ENCODE assay signal across 11 cellular contexts in genomic region chr11:33732176-33732575, GRCh38. TPM values are rescaled to one million over a fixed set of nuclear protein-coding genes. Genes with fewer than 3 reads are reported as not detected.
DNase-seq lines count a peak whose midpoint lies in the region; ATAC-seq and TF ChIP-seq lines count a peak whose summit lies in the region.
"Had no signal": no experiment of that assay in that cellular context is flagged by ENCODE, and none has a peak within 500 bp of the region (broad histone marks: within the 10 kb centered on the region; RNA-seq: fewer than 3 reads in every experiment).

No MANE protein-coding gene starts in this region.

- TF ChIP-seq POLR2A in heart left ventricle (IDR thresholded peaks at IDR 0.05) (no peak), esophagus squamous epithelium (IDR thresholded peaks at IDR 0.05) (no peak), suprapubic skin (IDR thresholded peaks at IDR 0.05) (no peak)

- no peak for TF ChIP-seq EP300 in suprapubic skin (IDR thresholded peaks at IDR 0.05)

- WGBS in heart left ventricle, 4 donors: 69 to 81% (median 75%) methylated on average over 4 of the region's 4 CpGs
- WGBS in esophagus squamous epithelium, 2 donors: 72 to 89% methylated on average over 4 of the region's 4 CpGs
- 82% methylated on average over 4 of the region's 4 CpGs for WGBS in suprapubic skin

- H3K27me3 ChIP-seq in heart left ventricle (no peaks in the 10 kb centered on the region), PC-9 (ENCODE audit: insufficient read depth, low read depth) (no peaks in the 10 kb centered on the region), esophagus squamous epithelium (no peaks in the 10 kb centered on the region), suprapubic skin (no peaks in the 10 kb centered on the region)

- POLR2A ChIA-PET in PC-9 (lab: Charles Lee; ENCODE audit: unreplicated experiment): no interaction called here

- CTCF ChIA-PET in PC-9 (lab: Charles Lee): no interaction called here

- H3K9me3 ChIP-seq in heart left ventricle (no peaks in the 10 kb centered on the region), PC-9 (ENCODE audit: insufficient read depth, low read depth) (no peaks in the 10 kb centered on the region), esophagus squamous epithelium (no peaks in the 10 kb centered on the region), suprapubic skin (no peaks in the 10 kb centered on the region)

- intact Hi-C loops in heart left ventricle (cut with DNase I) (no loop called here), cardiac septum (cut with DNase I) (no loop called here), PC-9 (cut with micrococcal nuclease; ENCODE audit: unreplicated experiment) (loop anchor here (10.0 kb wide), 1 partner anchor 477 kb away; the partner anchor contains the start of gene HIPK3), esophagus squamous epithelium (cut with DNase I) (no loop called here)

- no peak overlapping the region for H2AFZ ChIP-seq in PC-9

- DNase-seq in heart left ventricle (no peak), cardiac septum (ENCODE audit: low spot score) (no peak), PC-9 (peak in 1 of 2 experiments; percentile 5), esophagus squamous epithelium (lab: John Stamatoyannopoulos, UW) (no peak), suprapubic skin (ENCODE audit: low spot score in 2 of 2) (no peak), iPS-NIHi7 (ENCODE audit: extremely low spot score) (no peak), RPMI8226 (no peak)
- DNase-seq: activated gamma-delta T cell treated with Interleukin-2 at 50 U/mL for 16 hours; naive thymus-derived CD8-positive, alpha-beta T cell; T1000 had no signal

- H3K36me3 ChIP-seq in heart left ventricle (peaks cover 0 to 30% (median 17%) of the 10 kb centered on the region in 9 donors), PC-9 (ENCODE audit: low read depth) (peaks cover 32% of the 10 kb centered on the region), esophagus squamous epithelium (peaks cover 0 to 39% (median 0%) of the 10 kb centered on the region in 3 donors), suprapubic skin (peaks cover 5% of the 10 kb centered on the region)

- peaks cover 4 to 70% (median 62%) of the 10 kb centered on the region in 12 donors for H3K4me1 ChIP-seq in heart left ventricle
- peaks cover 43% of the 10 kb centered on the region for H3K4me1 ChIP-seq in PC-9 (replicated peaks; ENCODE audit: insufficient read depth)
- H3K4me1 ChIP-seq in esophagus squamous epithelium: peaks cover 9 to 75% (median 35%) of the 10 kb centered on the region in 3 donors
- peaks cover 69% of the 10 kb centered on the region for H3K4me1 ChIP-seq in suprapubic skin

- H3K79me2 ChIP-seq in PC-9 (ENCODE audit: low read depth): peaks cover 88% of the 10 kb centered on the region

- TF ChIP-seq CTCF in heart left ventricle (IDR thresholded peaks at IDR 0.05) (no peak), PC-9 (conservative IDR thresholded peaks at IDR 0.05) (no peak), esophagus squamous epithelium (IDR thresholded peaks at IDR 0.05) (no peak), suprapubic skin (IDR thresholded peaks at IDR 0.05) (no peak)

- H3K4me3 ChIP-seq in heart left ventricle (peak overlapping the region in 5 of 12 donors; percentile 7 to 97 (median 87)), PC-9 (no peak overlapping the region), esophagus squamous epithelium (peak overlapping the region in 2 of 4 donors; percentile 11 to 81), suprapubic skin (peak overlapping the region; percentile 7)

- peaks cover 48% of the 10 kb centered on the region for H4K20me1 ChIP-seq in PC-9 (ENCODE audit: insufficient read depth)

- ATAC-seq in heart left ventricle (no peak), HG03159 (IDR thresholded peaks at IDR 0.05; ENCODE audit: unreplicated experiment) (no peak)
- ATAC-seq: naive thymus-derived CD8-positive, alpha-beta T cell had no signal

- H3K4me2 ChIP-seq in PC-9: peak overlapping the region; percentile 24; the same call in 1 of the 2 replicates

- peaks cover 15% of the 10 kb centered on the region; the same call in 1 of the 2 replicates for H3F3A ChIP-seq in PC-9 (ENCODE audit: insufficient read depth, low read depth)

- peak overlapping the region in 10 of 12 donors; percentile 1 to 98 (median 62) for H3K27ac ChIP-seq in heart left ventricle
- H3K27ac ChIP-seq in PC-9: no peak overlapping the region
- peak overlapping the region in 3 of 4 donors; percentile 12 to 96 (median 94) for H3K27ac ChIP-seq in esophagus squamous epithelium
- H3K27ac ChIP-seq in suprapubic skin: no peak overlapping the region

- no peaks in the 10 kb centered on the region for H3K9me2 ChIP-seq in PC-9 (ENCODE audit: insufficient read depth)

- BruUV-seq in PC-9 (replicated peaks; lab: Mats Ljungman, UMichigan): no TSS peak

RNA-seq across cellular contexts. Expression of gene CD59, which starts 4.0 kb away (rescaled TPM):
- total RNA-seq in heart left ventricle: 1,000 to 10,000 TPM in 3 of 9 donors, 100 to 1,000 TPM in 6; 588 to 1,434 (median 930) TPM
- 1,000 to 10,000 TPM in 1 of 2 donors, 100 to 1,000 TPM in 1; 133 to 1,175 TPM for polyA plus RNA-seq in heart left ventricle
- 932 TPM for total RNA-seq in cardiac septum
- total RNA-seq in PC-9 (2021): 288 and 291 TPM in 2 replicates
- 100 to 1,000 TPM; 191 to 525 (median 339) TPM for total RNA-seq in esophagus squamous epithelium
- 100 to 1,000 TPM; 309 to 520 (median 422) TPM for total RNA-seq in suprapubic skin

RNA-seq across cellular contexts. Expression of gene C11orf91, which starts 31.6 kb away (rescaled TPM):
- total RNA-seq in heart left ventricle (under 1 TPM in 4 of 9 donors, not detected in 5; 0.56 to 1.00 (median 0.70) TPM), cardiac septum (1.4 TPM), PC-9 (2021) (0.90 TPM in 1 of 2 replicates, not detected in the other), esophagus squamous epithelium (not detected), suprapubic skin (not detected)
- polyA plus RNA-seq in heart left ventricle: not detected
- polyA plus RNA-seq: naive thymus-derived CD8-positive, alpha-beta T cell had no signal

RNA-seq across cellular contexts. Expression of gene FBXO3, which starts 42.1 kb away (rescaled TPM):
- total RNA-seq in heart left ventricle (10 to 100 TPM; 47.3 to 72.8 (median 52.4) TPM), cardiac septum (46.1 TPM), PC-9 (2021) (28.3 and 32.9 TPM in 2 replicates), esophagus squamous epithelium (10 to 100 TPM; 27.3 to 43.9 (median 34.4) TPM), suprapubic skin (10 to 100 TPM; 35.4 to 47.5 (median 44.3) TPM)
- polyA plus RNA-seq in heart left ventricle: 10 to 100 TPM; 25.7 to 35.4 TPM

Comparison
In these comparisons a context has a peak if more than half of its experiments do, and no peak if none do; other contexts are left out.
1. H3K27ac ChIP-seq: peak in heart left ventricle (10 of 12) and esophagus squamous epithelium (3 of 4); none in PC-9 (single experiment) and suprapubic skin (single experiment).